In the genomic region with DNA sequence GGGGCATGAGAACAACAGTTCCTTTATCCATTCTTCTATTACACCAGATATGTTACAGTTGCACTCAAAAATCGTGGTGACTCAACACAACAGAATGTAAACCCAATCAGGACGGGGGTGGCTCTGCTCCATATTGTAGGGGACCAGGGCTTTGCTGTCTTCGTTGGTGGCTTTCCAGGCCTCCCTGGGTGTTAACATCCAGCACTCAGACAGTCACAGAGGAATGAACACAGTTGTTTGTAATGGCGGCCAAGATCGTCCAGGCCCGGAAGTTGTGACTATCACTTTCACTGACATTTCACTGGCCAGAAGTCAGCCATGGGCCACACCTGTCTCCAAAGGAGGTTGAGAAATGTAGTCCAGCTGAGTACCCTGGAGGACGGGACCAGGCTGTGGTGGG, we compare ENCODE assay signal across 19 cellular contexts.
A peak's percentile ranks its signal among the peaks of the same experiment; 100 is the strongest.
DNase-seq lines count a peak whose midpoint lies in the region; ATAC-seq, FAIRE-seq and TF ChIP-seq lines count a peak whose summit lies in the region.
"Had no signal": no experiment of that assay in that cellular context is flagged by ENCODE, and none has a peak within 500 bp of the region (broad histone marks: within the 10 kb centered on the region; RNA-seq: fewer than 3 reads in every experiment).

No MANE protein-coding gene starts in this region.

- peaks cover 13% of the 10 kb centered on the region for H3K4me1 Mint-ChIP-seq in nephron progenitor cell

- peaks cover 13% of the 10 kb centered on the region for H3K27me3 Mint-ChIP-seq in nephron progenitor cell (ENCODE audit: low read depth, poor library complexity)
- H3K27me3 Mint-ChIP-seq: activated B cell treated with CpG ODN at 0.5 μM for 24 hours; activated naive CD8-positive, alpha-beta T cell had no signal

- no peaks in the 10 kb centered on the region for H3K27me3 ChIP-seq in heart right ventricle
- H3K27me3 ChIP-seq: breast epithelium had no signal

- peaks cover 5 to 85% (median 56%) of the 10 kb centered on the region in 9 donors for H3K4me1 ChIP-seq in heart right ventricle
- H3K4me1 ChIP-seq: breast epithelium had no signal

- 58% methylated on average over 7 of the region's 7 CpGs for WGBS in heart right ventricle, 2 donors

- H3K27ac Mint-ChIP-seq in nephron progenitor cell = no peak overlapping the region
- H3K27ac Mint-ChIP-seq: activated B cell treated with CpG ODN at 0.5 μM for 24 hours; activated CD8-positive, alpha-beta T cell treated with anti-CD3 and anti-CD28 coated beads, Interleukin-2, amount 10 ng/mL, durations not matched to agents 7 days and 5 days; activated naive CD8-positive, alpha-beta T cell; T-helper 2 cell treated with Interferon-gamma antibody and Interleukin-4, amounts not matched to agents 5 μg/mL and 100 μg/mL, for 36 hours had no signal

- TF ChIP-seq CTCF in heart right ventricle (IDR thresholded peaks at IDR 0.05) (no peak), nephron progenitor cell (IDR thresholded peaks at IDR 0.05) (no peak)

- ATAC-seq in heart right ventricle = peak in 6 of 8 donors; percentile 26 to 52 (median 48)
- ATAC-seq: activated CD8-positive, alpha-beta T cell treated with anti-CD3 and anti-CD28 coated beads, Interleukin-2, amount 10 ng/mL, durations not matched to agents 7 days and 5 days had no signal

- H3K4me3 ChIP-seq in heart right ventricle = no peak overlapping the region
- H3K4me3 ChIP-seq: breast epithelium, skin epidermis had no signal

- no peak for FAIRE-seq in urothelium cell line (lab: Jason Lieb, UNC)

- no peaks in the 10 kb centered on the region for H3K9me3 ChIP-seq in heart right ventricle
- H3K9me3 ChIP-seq: breast epithelium had no signal

- H3K9me3 Mint-ChIP-seq in nephron progenitor cell = peaks cover 34% of the 10 kb centered on the region
- H3K9me3 Mint-ChIP-seq: activated B cell treated with CpG ODN at 0.5 μM for 24 hours had no signal

- no peak overlapping the region for H3K4me3 Mint-ChIP-seq in nephron progenitor cell
- H3K4me3 Mint-ChIP-seq: activated B cell treated with CpG ODN at 0.5 μM for 24 hours; activated CD8-positive, alpha-beta T cell treated with anti-CD3 and anti-CD28 coated beads, Interleukin-2, amount 10 ng/mL, durations not matched to agents 7 days and 5 days; activated naive CD8-positive, alpha-beta T cell; T-helper 2 cell treated with Interferon-gamma antibody and Interleukin-4, amounts not matched to agents 5 μg/mL and 100 μg/mL, for 36 hours had no signal

- intact Hi-C loops in heart right ventricle (cut with DNase I) = no loop called here

- H3K36me3 Mint-ChIP-seq in nephron progenitor cell (ENCODE audit: low read depth) = peaks cover 7% of the 10 kb centered on the region
- H3K36me3 Mint-ChIP-seq: activated naive CD8-positive, alpha-beta T cell had no signal

- H3K27ac ChIP-seq in heart right ventricle = peak overlapping the region in 6 of 10 donors; percentile 5 to 51 (median 27)
- H3K27ac ChIP-seq: breast epithelium, C4-2B had no signal

- H3K36me3 ChIP-seq in heart right ventricle = no peaks in the 10 kb centered on the region
- H3K36me3 ChIP-seq: breast epithelium had no signal

- DNase-seq in H4 (ENCODE audit: low spot score) (peak; percentile 74), astrocyte of the hippocampus (ENCODE audit: low read depth, low spot score) (peak; percentile 44), heart right ventricle (no peak), urothelium cell line (ENCODE audit: low spot score) (peak; percentile 79), NCI-H748 treated with DMSO at 0.1 percent for 48 hours (lab: John Stamatoyannopoulos, UW) (no peak), nephron progenitor cell (no peak), NCI-H526 (lab: John Stamatoyannopoulos, UW) (no peak)
- DNase-seq: activated B cell treated with CpG ODN at 0.5 μM for 24 hours; activated CD8-positive, alpha-beta T cell treated with anti-CD3 and anti-CD28 coated beads, Interleukin-2, amount 10 ng/mL, durations not matched to agents 7 days and 5 days; activated T-cell treated with anti-CD3 and anti-CD28 coated beads, Interleukin-2, amount 50 U/mL, for 48 hours; effector CD4-positive, alpha-beta T cell; NCI-H2227 treated with DMSO at 0.1 percent for 48 hours; stimulated activated CD4-positive, alpha-beta T cell treated with anti-CD3 and anti-CD28 coated beads, Interleukin-4, amount 100 ng/mL, for 4 hours; stimulated activated CD8-positive, alpha-beta memory T cell treated with anti-CD3 and anti-CD28 coated beads, Interleukin-4, amount 100 ng/mL, for 48 hours had no signal

Comparison
In these comparisons a context has a peak if more than half of its experiments do, and no peak if none do; other contexts are left out.
1. DNase-seq: peak in H4 (single experiment), astrocyte of the hippocampus (single experiment) and urothelium cell line (single experiment); none in heart right ventricle (0 of 2), NCI-H748 treated with DMSO at 0.1 percent for 48 hours (single experiment), nephron progenitor cell (single experiment) and NCI-H526 (0 of 2).